In the genomic region with DNA sequence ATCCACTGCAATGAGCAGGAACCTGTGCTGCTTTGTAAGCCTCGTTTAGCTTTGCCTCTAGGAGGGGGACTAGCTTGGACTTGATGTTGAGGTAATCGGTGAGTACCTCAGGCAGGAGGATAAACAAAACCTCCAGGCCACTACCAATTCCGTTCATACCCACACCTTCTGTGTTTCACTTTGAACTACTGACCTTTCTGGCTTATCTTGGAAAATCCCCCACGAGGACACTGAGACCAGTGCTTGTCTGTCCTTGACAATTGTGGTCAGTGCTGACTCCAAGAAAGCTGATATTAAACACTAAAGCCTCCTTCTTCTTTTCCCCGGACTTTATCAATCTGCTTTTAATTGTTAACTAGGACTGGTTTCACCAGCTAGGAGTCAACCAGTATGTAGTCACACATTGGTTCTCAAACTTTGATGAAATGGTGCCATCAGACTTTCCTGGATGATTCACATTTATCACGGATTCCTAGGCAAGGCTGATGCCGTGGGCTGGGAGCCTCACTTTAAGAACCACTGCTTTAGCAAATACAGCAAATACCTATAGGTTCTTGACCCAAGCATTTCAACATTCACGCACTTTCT, we compare ENCODE assay signal across 1 cellular context.
TF ChIP-seq lines count a peak whose summit lies in the region.

No MANE protein-coding gene starts in this region.

TF ChIP-seq in HepG2, 621 proteins besides CTCF, POLR2A, EP300 and RAD21 (continued from another document and continues in another):
- TF ChIP-seq, protein P1, sequence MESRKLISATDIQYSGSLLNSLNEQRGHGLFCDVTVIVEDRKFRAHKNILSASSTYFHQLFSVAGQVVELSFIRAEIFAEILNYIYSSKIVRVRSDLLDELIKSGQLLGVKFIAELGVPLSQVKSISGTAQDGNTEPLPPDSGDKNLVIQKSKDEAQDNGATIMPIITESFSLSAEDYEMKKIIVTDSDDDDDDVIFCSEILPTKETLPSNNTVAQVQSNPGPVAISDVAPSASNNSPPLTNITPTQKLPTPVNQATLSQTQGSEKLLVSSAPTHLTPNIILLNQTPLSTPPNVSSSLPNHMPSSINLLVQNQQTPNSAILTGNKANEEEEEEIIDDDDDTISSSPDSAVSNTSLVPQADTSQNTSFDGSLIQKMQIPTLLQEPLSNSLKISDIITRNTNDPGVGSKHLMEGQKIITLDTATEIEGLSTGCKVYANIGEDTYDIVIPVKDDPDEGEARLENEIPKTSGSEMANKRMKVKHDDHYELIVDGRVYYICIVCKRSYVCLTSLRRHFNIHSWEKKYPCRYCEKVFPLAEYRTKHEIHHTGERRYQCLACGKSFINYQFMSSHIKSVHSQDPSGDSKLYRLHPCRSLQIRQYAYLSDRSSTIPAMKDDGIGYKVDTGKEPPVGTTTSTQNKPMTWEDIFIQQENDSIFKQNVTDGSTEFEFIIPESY (CRISPR knock-in tag; IDR thresholded peaks at IDR 0.05), result no peak
- TF ChIP-seq NR2F6 (IDR thresholded peaks at IDR 0.05) (peak; percentile 59), NR2F6 (CRISPR knock-in tag; IDR thresholded peaks at IDR 0.05) (peak; percentile 62; the same call in 1 of the 2 replicates), ZNF3 (CRISPR knock-in tag; IDR thresholded peaks at IDR 0.05) (no peak), BHLHE40 (IDR thresholded peaks at IDR 0.05; ENCODE audit: low read length) (no peak), FOXA1 (IDR thresholded peaks at IDR 0.05) (no peak), FOXA1 (CRISPR knock-in tag; IDR thresholded peaks at IDR 0.05) (0 out of 2 replicates have a peak, but pooled peaks have one; percentile 3), ZSCAN30 (CRISPR knock-in tag; IDR thresholded peaks at IDR 0.05) (no peak), CHD4 (IDR thresholded peaks at IDR 0.05; ENCODE audit: borderline replicate concordance, low read length) (no peak), MATR3 (CRISPR knock-in tag; IDR thresholded peaks at IDR 0.05) (no peak), ETV5 (CRISPR knock-in tag; IDR thresholded peaks at IDR 0.05; ENCODE audit: borderline replicate concordance) (no peak), ZNF225 (CRISPR knock-in tag; IDR thresholded peaks at IDR 0.05) (no peak), FOXJ3 (CRISPR knock-in tag; IDR thresholded peaks at IDR 0.05; ENCODE audit: borderline replicate concordance) (0 out of 2 replicates have a peak, but pooled peaks have one; percentile 50), KLF6 (CRISPR knock-in tag; IDR thresholded peaks at IDR 0.05) (no peak), ZNF724P (CRISPR knock-in tag; IDR thresholded peaks at IDR 0.05; ENCODE audit: borderline replicate concordance) (0 out of 2 replicates have a peak, but pooled peaks have one; percentile 72), PRMT3 (CRISPR knock-in tag; IDR thresholded peaks at IDR 0.05; ENCODE audit: borderline replicate concordance, low read depth) (no peak), SMC3 (IDR thresholded peaks at IDR 0.05; ENCODE audit: low read length) (no peak), ZNF451 (CRISPR knock-in tag; IDR thresholded peaks at IDR 0.05) (no peak), KDM6A (CRISPR knock-in tag; IDR thresholded peaks at IDR 0.05; ENCODE audit: low read depth) (no peak), BRCA1 (CRISPR knock-in tag; IDR thresholded peaks at IDR 0.05) (no peak), FOXP1 (IDR thresholded peaks at IDR 0.05) (no peak), FOXP1 (CRISPR knock-in tag; IDR thresholded peaks at IDR 0.05) (no peak), MED8 (CRISPR knock-in tag; IDR thresholded peaks at IDR 0.05; ENCODE audit: insufficient replicate concordance) (no peak), ZNF709 (CRISPR knock-in tag; IDR thresholded peaks at IDR 0.05) (no peak), ZNF790 (CRISPR knock-in tag; IDR thresholded peaks at IDR 0.05; ENCODE audit: borderline replicate concordance) (no peak), RXRA (CRISPR knock-in tag; IDR thresholded peaks at IDR 0.05) (peak; percentile 37; the same call in 1 of the 2 replicates), ZNF292 (CRISPR knock-in tag; IDR thresholded peaks at IDR 0.05; ENCODE audit: borderline replicate concordance, low read depth) (no peak), ZNF816 (CRISPR knock-in tag; IDR thresholded peaks at IDR 0.05; ENCODE audit: borderline replicate concordance) (no peak), ATF7 (IDR thresholded peaks at IDR 0.05) (no peak), ATF7 (CRISPR knock-in tag; IDR thresholded peaks at IDR 0.05) (no peak), FOXC1 (CRISPR knock-in tag; IDR thresholded peaks at IDR 0.05; ENCODE audit: borderline replicate concordance) (no peak), SOX5 (CRISPR knock-in tag; IDR thresholded peaks at IDR 0.05; ENCODE audit: borderline replicate concordance) (peak; percentile 25; the same call in 1 of the 2 replicates), ZNF317 (CRISPR knock-in tag; IDR thresholded peaks at IDR 0.05) (no peak), PITX1 (CRISPR knock-in tag; IDR thresholded peaks at IDR 0.05) (no peak), ZMYM4 (CRISPR knock-in tag; IDR thresholded peaks at IDR 0.05) (peak; percentile 27; the same call in 1 of the 2 replicates), ZNF567 (CRISPR knock-in tag; IDR thresholded peaks at IDR 0.05; ENCODE audit: borderline replicate concordance) (no peak)
- TF ChIP-seq, protein P2, sequence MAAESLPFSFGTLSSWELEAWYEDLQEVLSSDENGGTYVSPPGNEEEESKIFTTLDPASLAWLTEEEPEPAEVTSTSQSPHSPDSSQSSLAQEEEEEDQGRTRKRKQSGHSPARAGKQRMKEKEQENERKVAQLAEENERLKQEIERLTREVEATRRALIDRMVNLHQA (CRISPR knock-in tag; IDR thresholded peaks at IDR 0.05), result no peak
- TF ChIP-seq, protein P3, sequence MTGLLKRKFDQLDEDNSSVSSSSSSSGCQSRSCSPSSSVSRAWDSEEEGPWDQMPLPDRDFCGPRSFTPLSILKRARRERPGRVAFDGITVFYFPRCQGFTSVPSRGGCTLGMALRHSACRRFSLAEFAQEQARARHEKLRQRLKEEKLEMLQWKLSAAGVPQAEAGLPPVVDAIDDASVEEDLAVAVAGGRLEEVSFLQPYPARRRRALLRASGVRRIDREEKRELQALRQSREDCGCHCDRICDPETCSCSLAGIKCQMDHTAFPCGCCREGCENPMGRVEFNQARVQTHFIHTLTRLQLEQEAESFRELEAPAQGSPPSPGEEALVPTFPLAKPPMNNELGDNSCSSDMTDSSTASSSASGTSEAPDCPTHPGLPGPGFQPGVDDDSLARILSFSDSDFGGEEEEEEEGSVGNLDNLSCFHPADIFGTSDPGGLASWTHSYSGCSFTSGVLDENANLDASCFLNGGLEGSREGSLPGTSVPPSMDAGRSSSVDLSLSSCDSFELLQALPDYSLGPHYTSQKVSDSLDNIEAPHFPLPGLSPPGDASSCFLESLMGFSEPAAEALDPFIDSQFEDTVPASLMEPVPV (CRISPR knock-in tag; IDR thresholded peaks at IDR 0.05), result no peak
- TF ChIP-seq, protein P4, sequence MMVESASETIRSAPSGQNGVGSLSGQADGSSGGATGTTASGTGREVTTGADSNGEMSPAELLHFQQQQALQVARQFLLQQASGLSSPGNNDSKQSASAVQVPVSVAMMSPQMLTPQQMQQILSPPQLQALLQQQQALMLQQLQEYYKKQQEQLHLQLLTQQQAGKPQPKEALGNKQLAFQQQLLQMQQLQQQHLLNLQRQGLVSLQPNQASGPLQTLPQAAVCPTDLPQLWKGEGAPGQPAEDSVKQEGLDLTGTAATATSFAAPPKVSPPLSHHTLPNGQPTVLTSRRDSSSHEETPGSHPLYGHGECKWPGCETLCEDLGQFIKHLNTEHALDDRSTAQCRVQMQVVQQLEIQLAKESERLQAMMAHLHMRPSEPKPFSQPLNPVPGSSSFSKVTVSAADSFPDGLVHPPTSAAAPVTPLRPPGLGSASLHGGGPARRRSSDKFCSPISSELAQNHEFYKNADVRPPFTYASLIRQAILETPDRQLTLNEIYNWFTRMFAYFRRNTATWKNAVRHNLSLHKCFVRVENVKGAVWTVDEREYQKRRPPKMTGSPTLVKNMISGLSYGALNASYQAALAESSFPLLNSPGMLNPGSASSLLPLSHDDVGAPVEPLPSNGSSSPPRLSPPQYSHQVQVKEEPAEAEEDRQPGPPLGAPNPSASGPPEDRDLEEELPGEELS (CRISPR knock-in tag; IDR thresholded peaks at IDR 0.05), result no peak
- TF ChIP-seq, protein P5, sequence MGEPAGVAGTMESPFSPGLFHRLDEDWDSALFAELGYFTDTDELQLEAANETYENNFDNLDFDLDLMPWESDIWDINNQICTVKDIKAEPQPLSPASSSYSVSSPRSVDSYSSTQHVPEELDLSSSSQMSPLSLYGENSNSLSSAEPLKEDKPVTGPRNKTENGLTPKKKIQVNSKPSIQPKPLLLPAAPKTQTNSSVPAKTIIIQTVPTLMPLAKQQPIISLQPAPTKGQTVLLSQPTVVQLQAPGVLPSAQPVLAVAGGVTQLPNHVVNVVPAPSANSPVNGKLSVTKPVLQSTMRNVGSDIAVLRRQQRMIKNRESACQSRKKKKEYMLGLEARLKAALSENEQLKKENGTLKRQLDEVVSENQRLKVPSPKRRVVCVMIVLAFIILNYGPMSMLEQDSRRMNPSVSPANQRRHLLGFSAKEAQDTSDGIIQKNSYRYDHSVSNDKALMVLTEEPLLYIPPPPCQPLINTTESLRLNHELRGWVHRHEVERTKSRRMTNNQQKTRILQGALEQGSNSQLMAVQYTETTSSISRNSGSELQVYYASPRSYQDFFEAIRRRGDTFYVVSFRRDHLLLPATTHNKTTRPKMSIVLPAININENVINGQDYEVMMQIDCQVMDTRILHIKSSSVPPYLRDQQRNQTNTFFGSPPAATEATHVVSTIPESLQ (CRISPR knock-in tag; conservative IDR thresholded peaks at IDR 0.05), result no peak
- TF ChIP-seq, protein P6, sequence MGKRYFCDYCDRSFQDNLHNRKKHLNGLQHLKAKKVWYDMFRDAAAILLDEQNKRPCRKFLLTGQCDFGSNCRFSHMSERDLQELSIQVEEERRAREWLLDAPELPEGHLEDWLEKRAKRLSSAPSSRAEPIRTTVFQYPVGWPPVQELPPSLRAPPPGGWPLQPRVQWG (CRISPR knock-in tag; IDR thresholded peaks at IDR 0.05; ENCODE audit: borderline replicate concordance, low read depth), result no peak
- TF ChIP-seq, protein P7, sequence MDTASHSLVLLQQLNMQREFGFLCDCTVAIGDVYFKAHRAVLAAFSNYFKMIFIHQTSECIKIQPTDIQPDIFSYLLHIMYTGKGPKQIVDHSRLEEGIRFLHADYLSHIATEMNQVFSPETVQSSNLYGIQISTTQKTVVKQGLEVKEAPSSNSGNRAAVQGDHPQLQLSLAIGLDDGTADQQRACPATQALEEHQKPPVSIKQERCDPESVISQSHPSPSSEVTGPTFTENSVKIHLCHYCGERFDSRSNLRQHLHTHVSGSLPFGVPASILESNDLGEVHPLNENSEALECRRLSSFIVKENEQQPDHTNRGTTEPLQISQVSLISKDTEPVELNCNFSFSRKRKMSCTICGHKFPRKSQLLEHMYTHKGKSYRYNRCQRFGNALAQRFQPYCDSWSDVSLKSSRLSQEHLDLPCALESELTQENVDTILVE (CRISPR knock-in tag; IDR thresholded peaks at IDR 0.05), result no peak
- TF ChIP-seq, protein P8, sequence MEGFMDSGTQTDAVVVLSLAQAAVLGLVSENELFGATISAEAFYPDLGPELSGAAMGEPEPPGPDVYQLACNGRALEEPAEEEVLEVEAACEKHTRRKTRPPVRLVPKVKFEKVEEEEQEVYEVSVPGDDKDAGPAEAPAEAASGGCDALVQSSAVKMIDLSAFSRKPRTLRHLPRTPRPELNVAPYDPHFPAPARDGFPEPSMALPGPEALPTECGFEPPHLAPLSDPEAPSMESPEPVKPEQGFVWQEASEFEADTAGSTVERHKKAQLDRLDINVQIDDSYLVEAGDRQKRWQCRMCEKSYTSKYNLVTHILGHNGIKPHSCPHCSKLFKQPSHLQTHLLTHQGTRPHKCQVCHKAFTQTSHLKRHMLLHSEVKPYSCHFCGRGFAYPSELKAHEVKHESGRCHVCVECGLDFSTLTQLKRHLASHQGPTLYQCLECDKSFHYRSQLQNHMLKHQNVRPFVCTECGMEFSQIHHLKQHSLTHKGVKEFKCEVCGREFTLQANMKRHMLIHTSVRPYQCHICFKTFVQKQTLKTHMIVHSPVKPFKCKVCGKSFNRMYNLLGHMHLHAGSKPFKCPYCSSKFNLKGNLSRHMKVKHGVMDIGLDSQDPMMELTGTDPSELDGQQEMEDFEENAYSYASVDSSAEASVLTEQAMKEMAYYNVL (CRISPR knock-in tag; IDR thresholded peaks at IDR 0.05; ENCODE audit: borderline replicate concordance), result no peak
- TF ChIP-seq, protein P9, sequence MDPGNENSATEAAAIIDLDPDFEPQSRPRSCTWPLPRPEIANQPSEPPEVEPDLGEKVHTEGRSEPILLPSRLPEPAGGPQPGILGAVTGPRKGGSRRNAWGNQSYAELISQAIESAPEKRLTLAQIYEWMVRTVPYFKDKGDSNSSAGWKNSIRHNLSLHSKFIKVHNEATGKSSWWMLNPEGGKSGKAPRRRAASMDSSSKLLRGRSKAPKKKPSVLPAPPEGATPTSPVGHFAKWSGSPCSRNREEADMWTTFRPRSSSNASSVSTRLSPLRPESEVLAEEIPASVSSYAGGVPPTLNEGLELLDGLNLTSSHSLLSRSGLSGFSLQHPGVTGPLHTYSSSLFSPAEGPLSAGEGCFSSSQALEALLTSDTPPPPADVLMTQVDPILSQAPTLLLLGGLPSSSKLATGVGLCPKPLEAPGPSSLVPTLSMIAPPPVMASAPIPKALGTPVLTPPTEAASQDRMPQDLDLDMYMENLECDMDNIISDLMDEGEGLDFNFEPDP (CRISPR knock-in tag; conservative IDR thresholded peaks at IDR 0.05), result no peak
- TF ChIP-seq, protein P10, sequence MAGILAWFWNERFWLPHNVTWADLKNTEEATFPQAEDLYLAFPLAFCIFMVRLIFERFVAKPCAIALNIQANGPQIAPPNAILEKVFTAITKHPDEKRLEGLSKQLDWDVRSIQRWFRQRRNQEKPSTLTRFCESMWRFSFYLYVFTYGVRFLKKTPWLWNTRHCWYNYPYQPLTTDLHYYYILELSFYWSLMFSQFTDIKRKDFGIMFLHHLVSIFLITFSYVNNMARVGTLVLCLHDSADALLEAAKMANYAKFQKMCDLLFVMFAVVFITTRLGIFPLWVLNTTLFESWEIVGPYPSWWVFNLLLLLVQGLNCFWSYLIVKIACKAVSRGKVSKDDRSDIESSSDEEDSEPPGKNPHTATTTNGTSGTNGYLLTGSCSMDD (CRISPR knock-in tag; IDR thresholded peaks at IDR 0.05), result no peak
- TF ChIP-seq, protein P11, sequence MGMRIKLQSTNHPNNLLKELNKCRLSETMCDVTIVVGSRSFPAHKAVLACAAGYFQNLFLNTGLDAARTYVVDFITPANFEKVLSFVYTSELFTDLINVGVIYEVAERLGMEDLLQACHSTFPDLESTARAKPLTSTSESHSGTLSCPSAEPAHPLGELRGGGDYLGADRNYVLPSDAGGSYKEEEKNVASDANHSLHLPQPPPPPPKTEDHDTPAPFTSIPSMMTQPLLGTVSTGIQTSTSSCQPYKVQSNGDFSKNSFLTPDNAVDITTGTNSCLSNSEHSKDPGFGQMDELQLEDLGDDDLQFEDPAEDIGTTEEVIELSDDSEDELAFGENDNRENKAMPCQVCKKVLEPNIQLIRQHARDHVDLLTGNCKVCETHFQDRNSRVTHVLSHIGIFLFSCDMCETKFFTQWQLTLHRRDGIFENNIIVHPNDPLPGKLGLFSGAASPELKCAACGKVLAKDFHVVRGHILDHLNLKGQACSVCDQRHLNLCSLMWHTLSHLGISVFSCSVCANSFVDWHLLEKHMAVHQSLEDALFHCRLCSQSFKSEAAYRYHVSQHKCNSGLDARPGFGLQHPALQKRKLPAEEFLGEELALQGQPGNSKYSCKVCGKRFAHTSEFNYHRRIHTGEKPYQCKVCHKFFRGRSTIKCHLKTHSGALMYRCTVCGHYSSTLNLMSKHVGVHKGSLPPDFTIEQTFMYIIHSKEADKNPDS (CRISPR knock-in tag; IDR thresholded peaks at IDR 0.05), result no peak
